Comparison of ENCODE assay signal across 24 cellular contexts in genomic region chr15:86540840-86541467, GRCh38.
"Had no signal": no experiment of that assay in that cellular context is flagged by ENCODE, and none has a peak within 500 bp of the region (broad histone marks: within the 10 kb centered on the region; RNA-seq: fewer than 3 reads in every experiment).

No MANE protein-coding gene starts in this region.

- H3K27me3 ChIP-seq: cardiac muscle cell, MG63, Peyer's patch had no signal

- H3K4me1 Mint-ChIP-seq: activated CD8-positive, alpha-beta memory T cell treated with anti-CD3 and anti-CD28 coated beads, Interleukin-2, amount 10 ng/mL, durations not matched to agents 7 days and 5 days; activated naive CD4-positive, alpha-beta T cell treated with anti-CD3 and anti-CD28 coated beads, Interleukin-2, amount 50 U/mL, for 24 hours had no signal

- H3K4me2 ChIP-seq: KMS-11 had no signal

- H3K9me3 Mint-ChIP-seq: activated T-helper 1 cell treated with anti-CD3 and anti-CD28 coated beads, Interleukin-12 subunit alpha, Interleukin-12 subunit beta, Interleukin-2, Interleukin-4 antibody, amounts not matched to agents 30 ng/mL and 10 ng/mL and 1 ng/mL, durations not matched to agents 14 hours and 24 hours and 36 hours had no signal

- H3K27me3 Mint-ChIP-seq: activated CD8-positive, alpha-beta memory T cell treated with anti-CD3 and anti-CD28 coated beads, Interleukin-2, amount 10 ng/mL, durations not matched to agents 7 days and 5 days; activated T-cell treated with anti-CD3 and anti-CD28 coated beads, Interleukin-2, amount 50 U/mL, for 24 hours had no signal

- H3K4me1 ChIP-seq: Peyer's patch had no signal

- ATAC-seq: activated CD8-positive, alpha-beta memory T cell treated with anti-CD3 and anti-CD28 coated beads, Interleukin-2, amount 10 ng/mL, durations not matched to agents 7 days and 5 days; activated CD8-positive, alpha-beta T cell treated with anti-CD3 and anti-CD28 coated beads, Interleukin-2, amount 10 ng/mL, durations not matched to agents 7 days and 5 days had no signal

- H3K9me3 ChIP-seq: MG63, Peyer's patch had no signal

- DNase-seq: activated CD4-positive, alpha-beta T cell treated with anti-CD3 and anti-CD28 coated beads for 48 hours; activated CD4-positive, alpha-beta T cell treated with anti-CD3 and anti-CD28 coated beads, Interleukin-2, amount 50 U/mL, for 4 hours; activated CD4-positive, CD25-positive, alpha-beta regulatory T cell treated with anti-CD3 and anti-CD28 coated beads, Interleukin-2, amount 50 U/mL, for 72 hours; activated CD8-positive, alpha-beta memory T cell treated with anti-CD3 and anti-CD28 coated beads, Interleukin-2, amount 10 ng/mL, durations not matched to agents 7 days and 5 days; activated CD8-positive, alpha-beta T cell treated with anti-CD3 and anti-CD28 coated beads, Interleukin-2, amount 10 ng/mL, durations not matched to agents 7 days and 5 days; activated effector memory CD4-positive, alpha-beta T cell treated with Interleukin-2 at 50 U/mL for 16 hours; activated naive CD4-positive, alpha-beta T cell; activated T-cell treated with anti-CD3 and anti-CD28 coated beads, Interleukin-2, amount 50 U/mL, for 24 hours; aorta; MG63; NCI-H1105 treated with DMSO at 0.1 percent for 48 hours; NCI-H1436 treated with DMSO at 0.1 percent for 48 hours; NCI-H187; NCI-H2081; NCI-H446; NK-92 treated with Interleukin-12 subunit alpha and Interleukin-12 subunit beta, amount 100 ng/mL, for 24 hours; Peyer's patch; SHP77 treated with DMSO at 0.1 percent for 48 hours had no signal

- H3K36me3 ChIP-seq: cardiac muscle cell, MG63, Peyer's patch had no signal

- H3K4me3 Mint-ChIP-seq: activated CD8-positive, alpha-beta memory T cell treated with anti-CD3 and anti-CD28 coated beads, Interleukin-2, amount 10 ng/mL, durations not matched to agents 7 days and 5 days; activated CD8-positive, alpha-beta T cell treated with anti-CD3 and anti-CD28 coated beads, Interleukin-2, amount 10 ng/mL, durations not matched to agents 7 days and 5 days; activated naive CD4-positive, alpha-beta T cell treated with anti-CD3 and anti-CD28 coated beads, Interleukin-2, amount 50 U/mL, for 24 hours; activated T-cell treated with anti-CD3 and anti-CD28 coated beads, Interleukin-2, amount 50 U/mL, for 24 hours; activated T-helper 1 cell treated with anti-CD3 and anti-CD28 coated beads, Interleukin-12 subunit alpha, Interleukin-12 subunit beta, Interleukin-2, Interleukin-4 antibody, amounts not matched to agents 30 ng/mL and 10 ng/mL and 1 ng/mL, durations not matched to agents 14 hours and 24 hours and 36 hours; T-helper 1 cell treated with Interleukin-12 subunit alpha and Interleukin-12 subunit beta and Interleukin-4 antibody, amounts not matched to agents 30 μg/mL and 1 μg/mL, for 36 hours; WTC11 had no signal

- H3K27ac ChIP-seq: cardiac muscle cell, KMS-11, Peyer's patch had no signal

- H3K4me3 ChIP-seq: cardiac muscle cell, MG63, Peyer's patch had no signal

- H3K36me3 Mint-ChIP-seq: activated CD8-positive, alpha-beta memory T cell treated with anti-CD3 and anti-CD28 coated beads, Interleukin-2, amount 10 ng/mL, durations not matched to agents 7 days and 5 days; activated naive CD4-positive, alpha-beta T cell treated with anti-CD3 and anti-CD28 coated beads, Interleukin-2, amount 50 U/mL, for 24 hours; WTC11 had no signal

- H3K27ac Mint-ChIP-seq: activated CD8-positive, alpha-beta memory T cell treated with anti-CD3 and anti-CD28 coated beads, Interleukin-2, amount 10 ng/mL, durations not matched to agents 7 days and 5 days; activated CD8-positive, alpha-beta T cell treated with anti-CD3 and anti-CD28 coated beads, Interleukin-2, amount 10 ng/mL, durations not matched to agents 7 days and 5 days; activated naive CD4-positive, alpha-beta T cell treated with anti-CD3 and anti-CD28 coated beads, Interleukin-2, amount 50 U/mL, for 24 hours; activated T-cell treated with anti-CD3 and anti-CD28 coated beads, Interleukin-2, amount 50 U/mL, for 24 hours; activated T-helper 1 cell treated with anti-CD3 and anti-CD28 coated beads, Interleukin-12 subunit alpha, Interleukin-12 subunit beta, Interleukin-2, Interleukin-4 antibody, amounts not matched to agents 30 ng/mL and 10 ng/mL and 1 ng/mL, durations not matched to agents 14 hours and 24 hours and 36 hours; T-helper 1 cell treated with Interleukin-12 subunit alpha and Interleukin-12 subunit beta and Interleukin-4 antibody, amounts not matched to agents 30 μg/mL and 1 μg/mL, for 36 hours; WTC11 had no signal
